19 cellular contexts compared by ENCODE assay signal in genomic region chr12:50862316-50862715, GRCh38. TPM values are rescaled to one million over a fixed set of nuclear protein-coding genes. Genes with fewer than 3 reads are reported as not detected.
DNase-seq lines count a peak whose midpoint lies in the region; ATAC-seq and TF ChIP-seq lines count a peak whose summit lies in the region.
"Had no signal": no experiment of that assay in that cellular context is flagged by ENCODE, and none has a peak within 500 bp of the region (broad histone marks: within the 10 kb centered on the region; RNA-seq: fewer than 3 reads in every experiment).

No MANE protein-coding gene starts in this region.

- TF ChIP-seq POLR2A in breast epithelium (IDR thresholded peaks at IDR 0.05) = no peak

- H3K36me3 ChIP-seq in breast epithelium (no peaks in the 10 kb centered on the region), RWPE2 (ENCODE audit: low read depth) (no peaks in the 10 kb centered on the region)
- H3K36me3 ChIP-seq: transverse colon had no signal

- H3K27me3 ChIP-seq in breast epithelium = no peaks in the 10 kb centered on the region
- no peaks in the 10 kb centered on the region for H3K27me3 ChIP-seq in RWPE2 (ENCODE audit: insufficient read depth, poor library complexity, severe bottlenecking)
- H3K27me3 ChIP-seq: body of pancreas, transverse colon had no signal

- ATAC-seq in RWPE2 (ENCODE audit: low read depth) = peak; percentile 86
- ATAC-seq: activated CD4-positive, CD25-positive, alpha-beta regulatory T cell treated with anti-CD3 and anti-CD28 coated beads, Interleukin-2, amount 50 U/mL, for 24 hours; body of pancreas had no signal

- H3K4me1 Mint-ChIP-seq in MCF 10A (ENCODE audit: insufficient read depth, unreplicated experiment) = peaks cover 14% of the 10 kb centered on the region

- peaks cover 4% of the 10 kb centered on the region for H3K36me3 Mint-ChIP-seq in MCF 10A (ENCODE audit: insufficient read depth, unreplicated experiment)

- H3K9me3 ChIP-seq in breast epithelium (no peaks in the 10 kb centered on the region), RWPE2 (ENCODE audit: severe bottlenecking) (no peaks in the 10 kb centered on the region)
- H3K9me3 ChIP-seq: body of pancreas, transverse colon had no signal

- DNase-seq in MCF 10A (ENCODE audit: unreplicated experiment) = peak; percentile 71
- no peak for DNase-seq in breast epithelium (ENCODE audit: low spot score in 2 of 2)
- no peak for DNase-seq in RWPE2 (ENCODE audit: low spot score)
- peak; percentile 83 for DNase-seq in fibroblast of peridontal ligament (ENCODE audit: extremely low read depth)
- DNase-seq in mucosa of gallbladder (ENCODE audit: low spot score) = no peak
- no peak for DNase-seq in activated CD8-positive, alpha-beta memory T cell treated with anti-CD3 and anti-CD28 coated beads, Interleukin-2, amount 50 U/mL, for 4 hours
- DNase-seq in AML-193 (lab: John Stamatoyannopoulos, UW) = no peak
- no peak for DNase-seq in NCI-H345 treated with DMSO at 0.1 percent for 48 hours (lab: John Stamatoyannopoulos, UW; ENCODE audit: unreplicated experiment)
- DNase-seq: 8988T; activated T-cell treated with anti-CD3 and anti-CD28 coated beads, Interleukin-2, amount 50 U/mL, for 48 hours; body of pancreas; DMS53; NCI-H510A; transverse colon had no signal

- POLR2A ChIA-PET in MCF 10A (lab: Yijun Ruan, JAX) = interaction anchor here (0.5 to 4.1 kb wide), 12 partner anchors 10 to 220 kb away, joined by 3 to 31 read pairs (median 4); a partner anchor contains a TSS

- peak overlapping the region; percentile 66 for H3K27ac Mint-ChIP-seq in MCF 10A (ENCODE audit: low read depth, unreplicated experiment)
- H3K27ac Mint-ChIP-seq: nephron had no signal

- peaks cover 11% of the 10 kb centered on the region for H3K9me3 Mint-ChIP-seq in MCF 10A (ENCODE audit: unreplicated experiment)

- peak overlapping the region; percentile 43 for H3K4me3 Mint-ChIP-seq in MCF 10A (ENCODE audit: unreplicated experiment)
- H3K4me3 Mint-ChIP-seq: nephron had no signal

- CTCF ChIA-PET in MCF 10A (lab: Yijun Ruan, JAX) = interaction anchor here (0.6 to 1.2 kb wide), 6 partner anchors 11 to 661 kb away, joined by 3 to 6 read pairs (median 3); a partner anchor contains a TSS

- no peaks in the 10 kb centered on the region for H3K27me3 Mint-ChIP-seq in MCF 10A (ENCODE audit: insufficient read depth, unreplicated experiment)

- H3K4me3 ChIP-seq in breast epithelium = no peak overlapping the region
- H3K4me3 ChIP-seq in RWPE2 (ENCODE audit: severe bottlenecking) = no peak overlapping the region
- H3K4me3 ChIP-seq: body of pancreas, SK-N-MC, smooth muscle cell, transverse colon had no signal

- H3K4me1 ChIP-seq in breast epithelium (no peaks in the 10 kb centered on the region), RWPE2 (ENCODE audit: insufficient read depth, poor library complexity, severe bottlenecking) (no peaks in the 10 kb centered on the region)
- H3K4me1 ChIP-seq: body of pancreas, transverse colon had no signal

- no TSS peak for BruUV-seq in MCF 10A (replicated peaks; lab: Mats Ljungman, UMichigan)

- intact Hi-C loops in MCF 10A (cut with micrococcal nuclease) = no loop called here
- intact Hi-C loops in breast epithelium (cut with DNase I; ENCODE audit: low total_unique reads) = no loop called here

- TF ChIP-seq CTCF in MCF 10A (IDR thresholded peaks at IDR 0.05; ENCODE audit: unreplicated experiment) (no peak), breast epithelium (IDR thresholded peaks at IDR 0.05) (no peak), RWPE2 (IDR thresholded peaks at IDR 0.05; ENCODE audit: poor library complexity, severe bottlenecking) (no peak)

- H3K27ac ChIP-seq in breast epithelium (no peak overlapping the region), RWPE2 (ENCODE audit: poor library complexity, severe bottlenecking) (no peak overlapping the region)
- H3K27ac ChIP-seq: body of pancreas, SK-N-MC, transverse colon had no signal

RNA-seq across cellular contexts. Expression of gene TMPRSS12, which starts 19.6 kb away (rescaled TPM):
- not detected in 2 replicates for total RNA-seq in MCF 10A (2022)
- not detected for total RNA-seq in breast epithelium
- not detected for total RNA-seq in mucosa of gallbladder
- total RNA-seq: body of pancreas, endothelial cell of umbilical vein, smooth muscle cell, transverse colon had no signal

Comparison
In these comparisons a context has a peak if more than half of its experiments do, and no peak if none do; other contexts are left out.
1. DNase-seq: peak in MCF 10A (single experiment) and fibroblast of peridontal ligament (single experiment); none in breast epithelium (0 of 2), RWPE2 (single experiment), mucosa of gallbladder (single experiment), activated CD8-positive, alpha-beta memory T cell treated with anti-CD3 and anti-CD28 coated beads, Interleukin-2, amount 50 U/mL, for 4 hours (single experiment), AML-193 (0 of 2) and NCI-H345 treated with DMSO at 0.1 percent for 48 hours (single experiment).